Comparison of ENCODE assay signal across 2 cellular contexts in genomic region chr2:240990266-240990529, GRCh38.
TF ChIP-seq lines count a peak whose summit lies in the region.

No MANE protein-coding gene starts in this region.

TF ChIP-seq in HEK293, 187 proteins besides CTCF, POLR2A, EP300 and RAD21:
- TF ChIP-seq ZNF157 (tag by site-specific recombination; IDR thresholded peaks at IDR 0.05), result peak; percentile 97
- TF ChIP-seq ZNF211 (tag by site-specific recombination; IDR thresholded peaks at IDR 0.05; ENCODE audit: low read depth), result no peak

TF ChIP-seq in GM12878, 131 proteins besides CTCF, POLR2A, EP300 and RAD21:
- TF ChIP-seq GATAD2B (conservative IDR thresholded peaks at IDR 0.05; ENCODE audit: low read depth), result no peak
- TF ChIP-seq MTA2 (IDR thresholded peaks at IDR 0.05; ENCODE audit: low read depth), result no peak
- TF ChIP-seq POU2F2 (IDR thresholded peaks at IDR 0.05; ENCODE audit: borderline replicate concordance, low read depth, low read length), result no peak
- no peak for TF ChIP-seq ZNF24 (IDR thresholded peaks at IDR 0.05)
- no peak for TF ChIP-seq ZNF274 (IDR thresholded peaks at IDR 0.05; ENCODE audit: insufficient read depth, insufficient read length)
- TF ChIP-seq ZNF592 (IDR thresholded peaks at IDR 0.05), result no peak
- no peak for TF ChIP-seq ZNF207 (IDR thresholded peaks at IDR 0.05; ENCODE audit: borderline replicate concordance)
- TF ChIP-seq ZNF687 (IDR thresholded peaks at IDR 0.05), result no peak
- peak in 1 of 2 experiments; percentile 47; a peak in 1 of 4 replicates for TF ChIP-seq BHLHE40 (IDR thresholded peaks at IDR 0.05; ENCODE audit: borderline replicate concordance in 1 of 2, low read depth in 2 of 2, low read length in 1 of 2)
- TF ChIP-seq HDGF (IDR thresholded peaks at IDR 0.05), result no peak
- peak; percentile 32 for TF ChIP-seq USF1 (IDR thresholded peaks at IDR 0.05; ENCODE audit: borderline replicate concordance, extremely low read length, insufficient read depth, low read depth, low read length)
- no peak for TF ChIP-seq ZBTB40 (IDR thresholded peaks at IDR 0.05; ENCODE audit: borderline replicate concordance)
- TF ChIP-seq PRDM15 (CRISPR knock-in tag; IDR thresholded peaks at IDR 0.05), result no peak
- no peak for TF ChIP-seq MEF2A (IDR thresholded peaks at IDR 0.05; ENCODE audit: insufficient read depth, low read depth, low read length)
- TF ChIP-seq NR2F1 (conservative IDR thresholded peaks at IDR 0.05), result no peak
- TF ChIP-seq SMC3 (IDR thresholded peaks at IDR 0.05; ENCODE audit: borderline replicate concordance, low read length), result no peak
